In the genomic region with DNA sequence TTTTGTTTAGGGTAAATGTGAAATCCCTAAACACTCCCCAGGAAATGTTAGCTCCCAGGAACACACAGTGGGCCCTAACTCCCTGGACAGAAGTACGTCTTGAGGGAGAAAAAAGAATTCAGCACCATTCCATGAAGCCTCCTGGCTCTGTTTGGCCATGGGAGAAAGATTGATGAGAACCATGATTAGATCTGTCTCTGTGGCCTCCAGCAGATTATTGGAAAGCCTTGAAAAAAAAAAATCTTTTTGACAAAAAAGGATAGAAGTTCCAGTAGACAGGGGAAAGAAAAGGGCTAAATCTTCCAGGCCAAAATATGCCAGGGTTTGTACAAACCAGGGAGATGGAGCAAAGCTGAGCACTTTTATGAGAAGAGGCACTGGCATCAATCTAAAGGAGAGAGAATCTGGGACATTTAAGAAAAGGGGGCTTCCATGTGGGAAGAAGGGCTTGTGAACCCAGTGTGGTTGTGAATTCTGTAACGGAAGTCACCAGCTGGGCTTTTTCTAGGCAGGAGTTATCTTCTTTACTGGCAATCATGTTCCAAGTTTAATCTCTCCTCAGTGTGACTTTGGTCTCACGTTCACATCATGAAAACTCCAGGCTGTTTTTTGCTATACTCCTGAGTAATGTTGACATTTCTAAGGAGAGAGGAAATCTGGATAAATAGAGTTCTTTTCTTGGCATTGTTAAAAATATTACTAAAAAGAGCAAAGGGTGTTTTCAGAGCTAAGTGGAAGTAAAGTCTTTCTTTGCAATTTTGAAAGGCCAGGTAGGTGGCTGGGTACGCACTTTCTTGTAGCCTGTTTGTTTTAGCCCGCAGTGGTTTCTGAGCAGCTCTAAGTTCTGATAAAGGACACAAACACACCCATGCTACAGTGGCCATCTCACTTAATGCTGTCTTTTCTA, we compare ENCODE assay signal across 11 cellular contexts.
DNase-seq lines count a peak whose midpoint lies in the region; ATAC-seq and TF ChIP-seq lines count a peak whose summit lies in the region.
"Had no signal": no experiment of that assay in that cellular context is flagged by ENCODE, and none has a peak within 500 bp of the region (broad histone marks: within the 10 kb centered on the region; RNA-seq: fewer than 3 reads in every experiment).

No MANE protein-coding gene starts in this region.

- H3K4me3 ChIP-seq in Loucy (ENCODE audit: low read length, poor library complexity, severe bottlenecking) (no peak overlapping the region), choroid plexus epithelial cell (ENCODE audit: low read depth, low read length) (no peak overlapping the region), liver (ENCODE audit: low read depth in 1 of 3, low read length in 3 of 3) (no peak overlapping the region)

- no peak for ATAC-seq in stimulated activated memory B cell treated with anti-CD40 and anti-IgM and Interleukin-4, amounts not matched to agents 10 μg/mL and 1 μg/mL and 100 μg/mL, for 72 hours
- ATAC-seq in GM19467 (IDR thresholded peaks at IDR 0.05; ENCODE audit: unreplicated experiment) = no peak
- ATAC-seq: stimulated activated naive CD8-positive, alpha-beta T cell treated with anti-CD3 and anti-CD28 coated beads, Interleukin-15, amount 100 ng/mL, for 72 hours had no signal

- no peak overlapping the region for H3K4me3 Mint-ChIP-seq in stimulated activated memory B cell treated with anti-CD40 and anti-IgM and Interleukin-4, amounts not matched to agents 10 μg/mL and 1 μg/mL and 100 μg/mL, for 72 hours
- H3K4me3 Mint-ChIP-seq: stimulated activated naive CD8-positive, alpha-beta T cell treated with anti-CD3 and anti-CD28 coated beads, Interleukin-15, amount 100 ng/mL, for 72 hours; T-helper 1 cell treated with Interleukin-12 subunit alpha and Interleukin-12 subunit beta and Interleukin-4 antibody, amounts not matched to agents 30 μg/mL and 1 μg/mL, for 36 hours had no signal

- peak overlapping the region; percentile 23 for H3K9ac ChIP-seq in Loucy (ENCODE audit: low read depth, low read length, poor library complexity, severe bottlenecking)
- H3K9ac ChIP-seq in liver (ENCODE audit: low read depth in 1 of 2, low read length in 2 of 2) = peak overlapping the region; percentile 22 to 39

- no peaks in the 10 kb centered on the region for H3K9me2 ChIP-seq in Loucy (replicated peaks; ENCODE audit: low read depth, low read length)

- 37% methylated on average over 5 of the region's 5 CpGs for WGBS in liver

- H3F3A ChIP-seq in Loucy (ENCODE audit: low read depth) = no peaks in the 10 kb centered on the region

- H3K36me3 ChIP-seq in Loucy (ENCODE audit: insufficient read depth, low read length) (no peaks in the 10 kb centered on the region), liver (ENCODE audit: control insufficient read depth in 4 of 4, insufficient read depth in 3 of 4, low read depth in 1 of 4, low read length in 3 of 4) (no peaks in the 10 kb centered on the region)

- H3K27me3 Mint-ChIP-seq in stimulated activated memory B cell treated with anti-CD40 and anti-IgM and Interleukin-4, amounts not matched to agents 10 μg/mL and 1 μg/mL and 100 μg/mL, for 72 hours = no peaks in the 10 kb centered on the region
- H3K27me3 Mint-ChIP-seq: stimulated activated naive CD8-positive, alpha-beta T cell treated with anti-CD3 and anti-CD28 coated beads, Interleukin-15, amount 100 ng/mL, for 72 hours had no signal

- H3K4me2 ChIP-seq in Loucy (ENCODE audit: low read depth, low read length, poor library complexity, severe bottlenecking) = no peak overlapping the region

- peak overlapping the region; percentile 82 to 94 for H3K27ac ChIP-seq in liver (ENCODE audit: low read depth in 1 of 2, low read length in 2 of 2)

- TF ChIP-seq RAD21 in liver (IDR thresholded peaks at IDR 0.05) = peak; percentile 14 to 34

- H3K4me1 ChIP-seq in Loucy (ENCODE audit: insufficient read depth, low read length, poor library complexity, severe bottlenecking) = peaks cover 59% of the 10 kb centered on the region
- peaks cover 7 to 42% (median 37%) of the 10 kb centered on the region in 4 donors for H3K4me1 ChIP-seq in liver (ENCODE audit: control insufficient read depth in 4 of 4, insufficient read depth in 4 of 4, low read length in 3 of 4)

- no peaks in the 10 kb centered on the region for H3K9me3 Mint-ChIP-seq in stimulated activated memory B cell treated with anti-CD40 and anti-IgM and Interleukin-4, amounts not matched to agents 10 μg/mL and 1 μg/mL and 100 μg/mL, for 72 hours
- H3K9me3 Mint-ChIP-seq: stimulated activated naive CD8-positive, alpha-beta T cell treated with anti-CD3 and anti-CD28 coated beads, Interleukin-15, amount 100 ng/mL, for 72 hours; T-helper 1 cell treated with Interleukin-12 subunit alpha and Interleukin-12 subunit beta and Interleukin-4 antibody, amounts not matched to agents 30 μg/mL and 1 μg/mL, for 36 hours had no signal

- peak overlapping the region; percentile 44 for H3K27ac Mint-ChIP-seq in stimulated activated memory B cell treated with anti-CD40 and anti-IgM and Interleukin-4, amounts not matched to agents 10 μg/mL and 1 μg/mL and 100 μg/mL, for 72 hours
- H3K27ac Mint-ChIP-seq: stimulated activated naive CD8-positive, alpha-beta T cell treated with anti-CD3 and anti-CD28 coated beads, Interleukin-15, amount 100 ng/mL, for 72 hours; T-helper 1 cell treated with Interleukin-12 subunit alpha and Interleukin-12 subunit beta and Interleukin-4 antibody, amounts not matched to agents 30 μg/mL and 1 μg/mL, for 36 hours had no signal

- peak; percentile 42 for DNase-seq in choroid plexus epithelial cell (ENCODE audit: low read depth)
- DNase-seq in NCI-H446 (lab: John Stamatoyannopoulos, UW) = no peak
- DNase-seq in dedifferentiated amniotic fluid mesenchymal stem cell (ENCODE audit: extremely low spot score) = no peak
- DNase-seq in activated naive CD4-positive, alpha-beta T cell treated with anti-CD3 and anti-CD28 coated beads, Interleukin-2, amount 50 U/mL, for 16 hours = no peak
- DNase-seq: posterior cingulate gyrus; stimulated activated naive CD8-positive, alpha-beta T cell treated with anti-CD3 and anti-CD28 coated beads, Interleukin-15, amount 100 ng/mL, for 72 hours had no signal

- H2AFZ ChIP-seq in Loucy (ENCODE audit: low read length) = no peak overlapping the region

- H3K9me3 ChIP-seq in Loucy (ENCODE audit: insufficient read depth, low read depth, low read length) (no peaks in the 10 kb centered on the region), liver (ENCODE audit: control insufficient read depth in 4 of 4, low read length in 3 of 4) (no peaks in the 10 kb centered on the region)

- H3K79me2 ChIP-seq in Loucy (ENCODE audit: insufficient read depth, low read length) = no peaks in the 10 kb centered on the region

- TF ChIP-seq CTCF in Loucy (conservative IDR thresholded peaks at IDR 0.05; ENCODE audit: low read length) = no peak
- TF ChIP-seq CTCF in choroid plexus epithelial cell (conservative IDR thresholded peaks at IDR 0.05; ENCODE audit: low read depth, low read length) = no peak
- TF ChIP-seq CTCF in liver (IDR thresholded peaks at IDR 0.05; ENCODE audit: low read depth, low read length, missing input control) = no peak

- no peaks in the 10 kb centered on the region for H4K20me1 ChIP-seq in Loucy (ENCODE audit: insufficient read depth, low read length, poor library complexity, severe bottlenecking)

- H3K36me3 Mint-ChIP-seq in stimulated activated memory B cell treated with anti-CD40 and anti-IgM and Interleukin-4, amounts not matched to agents 10 μg/mL and 1 μg/mL and 100 μg/mL, for 72 hours = no peaks in the 10 kb centered on the region

- no peaks in the 10 kb centered on the region for H3K27me3 ChIP-seq in Loucy (ENCODE audit: insufficient read depth, low read length, poor library complexity, severe bottlenecking)
- no peaks in the 10 kb centered on the region for H3K27me3 ChIP-seq in liver (ENCODE audit: control insufficient read depth in 4 of 4, insufficient read depth in 4 of 4, low read length in 3 of 4)

- H3K4me1 Mint-ChIP-seq in stimulated activated memory B cell treated with anti-CD40 and anti-IgM and Interleukin-4, amounts not matched to agents 10 μg/mL and 1 μg/mL and 100 μg/mL, for 72 hours = peaks cover 40% of the 10 kb centered on the region

TF ChIP-seq in liver, 16 proteins besides CTCF, POLR2A, EP300 and RAD21:
- TF ChIP-seq FOXA2 (IDR thresholded peaks at IDR 0.05) (no peak), NR2F2 (IDR thresholded peaks at IDR 0.05) (no peak), SP1 (IDR thresholded peaks at IDR 0.05) (no peak), HNF4A (conservative IDR thresholded peaks at IDR 0.05) (peak; percentile 20 to 27), RXRA (IDR thresholded peaks at IDR 0.05) (peak in 1 of 2 donors; percentile 22), HNF4G (IDR thresholded peaks at IDR 0.05) (no peak), JUND (IDR thresholded peaks at IDR 0.05) (no peak), TAF1 (conservative IDR thresholded peaks at IDR 0.05) (no peak)
- TF ChIP-seq, protein P1, sequence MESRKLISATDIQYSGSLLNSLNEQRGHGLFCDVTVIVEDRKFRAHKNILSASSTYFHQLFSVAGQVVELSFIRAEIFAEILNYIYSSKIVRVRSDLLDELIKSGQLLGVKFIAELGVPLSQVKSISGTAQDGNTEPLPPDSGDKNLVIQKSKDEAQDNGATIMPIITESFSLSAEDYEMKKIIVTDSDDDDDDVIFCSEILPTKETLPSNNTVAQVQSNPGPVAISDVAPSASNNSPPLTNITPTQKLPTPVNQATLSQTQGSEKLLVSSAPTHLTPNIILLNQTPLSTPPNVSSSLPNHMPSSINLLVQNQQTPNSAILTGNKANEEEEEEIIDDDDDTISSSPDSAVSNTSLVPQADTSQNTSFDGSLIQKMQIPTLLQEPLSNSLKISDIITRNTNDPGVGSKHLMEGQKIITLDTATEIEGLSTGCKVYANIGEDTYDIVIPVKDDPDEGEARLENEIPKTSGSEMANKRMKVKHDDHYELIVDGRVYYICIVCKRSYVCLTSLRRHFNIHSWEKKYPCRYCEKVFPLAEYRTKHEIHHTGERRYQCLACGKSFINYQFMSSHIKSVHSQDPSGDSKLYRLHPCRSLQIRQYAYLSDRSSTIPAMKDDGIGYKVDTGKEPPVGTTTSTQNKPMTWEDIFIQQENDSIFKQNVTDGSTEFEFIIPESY (IDR thresholded peaks at IDR 0.05) = no peak
